1 cellular context compared by ENCODE assay signal in the genomic region with DNA sequence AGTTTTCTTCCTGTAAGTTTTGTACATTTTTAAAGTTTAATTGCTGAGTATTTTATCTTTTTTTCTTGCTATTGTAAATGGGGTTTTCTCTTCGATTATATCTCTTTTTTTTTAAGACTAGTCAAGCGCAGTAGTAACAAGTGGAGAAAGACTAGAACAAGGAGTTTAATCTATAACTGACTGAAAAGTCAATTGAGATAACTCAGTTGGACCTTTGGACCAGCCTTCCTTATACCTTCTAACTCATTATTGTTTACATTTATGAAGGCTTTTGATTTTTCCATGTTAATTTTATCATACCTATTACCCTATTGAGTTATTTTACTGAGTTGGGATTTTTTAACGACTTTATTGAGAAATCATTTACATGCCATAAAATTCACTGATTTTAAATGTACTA.
TF ChIP-seq lines count a peak whose summit lies in the region.

No MANE protein-coding gene starts in this region.

TF ChIP-seq in GM12878, 131 proteins besides CTCF, POLR2A, EP300 and RAD21 (continued from another document):
- no peak for TF ChIP-seq ETV6 (conservative IDR thresholded peaks at IDR 0.05 in 1 of 2, IDR thresholded peaks at IDR 0.05 in 1 of 2; ENCODE audit: borderline replicate concordance in 1 of 2, low read depth in 1 of 2)
- TF ChIP-seq TCF7 (IDR thresholded peaks at IDR 0.05; ENCODE audit: borderline replicate concordance), result no peak
- no peak for TF ChIP-seq IKZF2 (IDR thresholded peaks at IDR 0.05)
- no peak for TF ChIP-seq NR2F1 (conservative IDR thresholded peaks at IDR 0.05)
- no peak for TF ChIP-seq TAF1 (IDR thresholded peaks at IDR 0.05; ENCODE audit: borderline replicate concordance, low read depth, low read length)
